ENCODE assay signal across 1 cellular context in genomic region chr17:82563745-82564144, GRCh38.
TF ChIP-seq lines count a peak whose summit lies in the region.
"Not testable (repeated sequence)": the region's sequence is repeated elsewhere in the genome, so short reads cannot be mapped to it uniquely, and the experiment has no call there.

No MANE protein-coding gene starts in this region.

TF ChIP-seq in HepG2, 621 proteins besides CTCF, POLR2A, EP300 and RAD21:
- TF ChIP-seq RXRB (CRISPR knock-in tag; IDR thresholded peaks at IDR 0.05; ENCODE audit: borderline replicate concordance) = 0 out of 2 replicates have a peak, but pooled peaks have one; percentile 11
- TF ChIP-seq SETDB1 (CRISPR knock-in tag; IDR thresholded peaks at IDR 0.05; ENCODE audit: borderline replicate concordance) = 0 out of 2 replicates have a peak, but pooled peaks have one; percentile 28
- not testable (repeated sequence) for TF ChIP-seq SOX13 (IDR thresholded peaks at IDR 0.05)
- TF ChIP-seq SOX13 (CRISPR knock-in tag; conservative IDR thresholded peaks at IDR 0.05 in 1 of 2, IDR thresholded peaks at IDR 0.05 in 1 of 2) = 0 out of 4 replicates have a peak, but pooled peaks of 1 of the 2 experiments have one; percentile 3
- 0 out of 2 replicates have a peak, but pooled peaks have one; percentile 14 for TF ChIP-seq NCOA2 (CRISPR knock-in tag; IDR thresholded peaks at IDR 0.05)
- TF ChIP-seq ZNF292 (CRISPR knock-in tag; IDR thresholded peaks at IDR 0.05; ENCODE audit: borderline replicate concordance, low read depth) = 0 out of 2 replicates have a peak, but pooled peaks have one; percentile 30
- 0 out of 2 replicates have a peak, but pooled peaks have one; percentile 13 for TF ChIP-seq RARA (CRISPR knock-in tag; IDR thresholded peaks at IDR 0.05)
